ENCODE assay signal across 10 cellular contexts in genomic region chr20:57434390-57434700, GRCh38. TPM values are rescaled to one million over a fixed set of nuclear protein-coding genes. Genes with fewer than 3 reads are reported as not detected.
DNase-seq lines count a peak whose midpoint lies in the region; FAIRE-seq and TF ChIP-seq lines count a peak whose summit lies in the region.
"Had no signal": no experiment of that assay in that cellular context is flagged by ENCODE, and none has a peak within 500 bp of the region (broad histone marks: within the 10 kb centered on the region; RNA-seq: fewer than 3 reads in every experiment).

No MANE protein-coding gene starts in this region.

- peaks cover 61% of the 10 kb centered on the region for H3K4me1 Mint-ChIP-seq in activated naive CD8-positive, alpha-beta T cell (ENCODE audit: low read depth)
- H3K4me1 Mint-ChIP-seq in activated naive CD8-positive, alpha-beta T cell treated with anti-CD3 and anti-CD28 coated beads for 36 hours: peaks cover 48% of the 10 kb centered on the region
- H3K4me1 Mint-ChIP-seq in activated T-helper 1 cell treated with anti-CD3 and anti-CD28 coated beads, Interleukin-12 subunit alpha, Interleukin-12 subunit beta, Interleukin-2, Interleukin-4 antibody, amounts not matched to agents 30 ng/mL and 10 ng/mL and 1 ng/mL, durations not matched to agents 14 hours and 24 hours and 36 hours (ENCODE audit: low read depth): peaks cover 49% of the 10 kb centered on the region

- H3K4me2 ChIP-seq in MM.1S (ENCODE audit: low read depth, low read length): no peak overlapping the region

- no peaks in the 10 kb centered on the region for H4K20me1 ChIP-seq in MM.1S (ENCODE audit: insufficient read depth, low read length)

- peaks cover 33% of the 10 kb centered on the region for H3K4me1 ChIP-seq in MM.1S (ENCODE audit: low read length)
- H3K4me1 ChIP-seq in prostate gland (replicated peaks): no peaks in the 10 kb centered on the region

- H3K9me2 ChIP-seq in MM.1S (replicated peaks; ENCODE audit: insufficient read depth, low read length): no peaks in the 10 kb centered on the region

- H3K27ac ChIP-seq in MM.1S (ENCODE audit: low read length) (no peak overlapping the region), prostate gland (peak overlapping the region in 1 of 2 donors; percentile 15)
- H3K27ac ChIP-seq: GM23248 had no signal

- H3K27ac Mint-ChIP-seq in activated naive CD8-positive, alpha-beta T cell: no peak overlapping the region
- H3K27ac Mint-ChIP-seq in activated naive CD8-positive, alpha-beta T cell treated with anti-CD3 and anti-CD28 coated beads for 36 hours: no peak overlapping the region
- H3K27ac Mint-ChIP-seq in activated T-helper 1 cell treated with anti-CD3 and anti-CD28 coated beads, Interleukin-12 subunit alpha, Interleukin-12 subunit beta, Interleukin-2, Interleukin-4 antibody, amounts not matched to agents 30 ng/mL and 10 ng/mL and 1 ng/mL, durations not matched to agents 14 hours and 24 hours and 36 hours: no peak overlapping the region
- H3K27ac Mint-ChIP-seq: progenitor cell of endocrine pancreas had no signal

- H3K36me3 Mint-ChIP-seq in activated naive CD8-positive, alpha-beta T cell: no peaks in the 10 kb centered on the region
- peaks cover 11% of the 10 kb centered on the region for H3K36me3 Mint-ChIP-seq in activated naive CD8-positive, alpha-beta T cell treated with anti-CD3 and anti-CD28 coated beads for 36 hours
- H3K36me3 Mint-ChIP-seq in activated T-helper 1 cell treated with anti-CD3 and anti-CD28 coated beads, Interleukin-12 subunit alpha, Interleukin-12 subunit beta, Interleukin-2, Interleukin-4 antibody, amounts not matched to agents 30 ng/mL and 10 ng/mL and 1 ng/mL, durations not matched to agents 14 hours and 24 hours and 36 hours (ENCODE audit: low read depth): peaks cover 4% of the 10 kb centered on the region

- no peak for FAIRE-seq in bronchial epithelial cell (lab: Jason Lieb, UNC)

- H3K9me3 Mint-ChIP-seq in activated naive CD8-positive, alpha-beta T cell (ENCODE audit: low read depth): no peaks in the 10 kb centered on the region
- peaks cover 1% of the 10 kb centered on the region for H3K9me3 Mint-ChIP-seq in activated naive CD8-positive, alpha-beta T cell treated with anti-CD3 and anti-CD28 coated beads for 36 hours
- no peaks in the 10 kb centered on the region for H3K9me3 Mint-ChIP-seq in activated T-helper 1 cell treated with anti-CD3 and anti-CD28 coated beads, Interleukin-12 subunit alpha, Interleukin-12 subunit beta, Interleukin-2, Interleukin-4 antibody, amounts not matched to agents 30 ng/mL and 10 ng/mL and 1 ng/mL, durations not matched to agents 14 hours and 24 hours and 36 hours

- 98% methylated on average over 9 of the region's 9 CpGs for WGBS in prostate gland

- no peak overlapping the region for H3K9ac ChIP-seq in MM.1S (ENCODE audit: low read length)
- H3K9ac ChIP-seq: GM23248 had no signal

- no peak for TF ChIP-seq POLR2A in prostate gland (IDR thresholded peaks at IDR 0.05)

- DNase-seq in activated naive CD8-positive, alpha-beta T cell treated with anti-CD3 and anti-CD28 coated beads for 36 hours: no peak
- DNase-seq in MM.1S: no peak
- DNase-seq in bronchial epithelial cell (ENCODE audit: low read depth): no peak
- peak; percentile 45 for DNase-seq in stimulated activated CD8-positive, alpha-beta memory T cell treated with anti-CD3 and anti-CD28 coated beads, Interleukin-4, amount 100 ng/mL, for 48 hours
- no peak for DNase-seq in activated T-helper 1 cell treated with anti-CD3 and anti-CD28 coated beads, Interleukin-12 subunit alpha, Interleukin-12 subunit beta, Interleukin-2, Interleukin-4 antibody, amounts not matched to agents 30 ng/mL and 10 ng/mL and 1 ng/mL, durations not matched to agents 14 hours and 24 hours and 36 hours (ENCODE audit: low spot score)
- no peak for DNase-seq in NCI-H2196 treated with DMSO at 0.1 percent for 48 hours (lab: John Stamatoyannopoulos, UW; ENCODE audit: unreplicated experiment)
- no peak for DNase-seq in prostate gland (ENCODE audit: low spot score)
- DNase-seq: GM23248 had no signal

- no peak overlapping the region for H3K4me3 ChIP-seq in MM.1S (ENCODE audit: low read length)
- no peak overlapping the region for H3K4me3 ChIP-seq in bronchial epithelial cell (ENCODE audit: low read depth, low read length)
- H3K4me3 ChIP-seq in prostate gland: no peak overlapping the region
- H3K4me3 ChIP-seq: GM23248 had no signal

- H2AFZ ChIP-seq in MM.1S (ENCODE audit: low read length): no peak overlapping the region
- H2AFZ ChIP-seq: GM23248 had no signal

- no peaks in the 10 kb centered on the region for H3K36me3 ChIP-seq in MM.1S (replicated peaks; ENCODE audit: insufficient read depth, low read length)
- no peaks in the 10 kb centered on the region for H3K36me3 ChIP-seq in bronchial epithelial cell (ENCODE audit: control insufficient read depth, insufficient read depth, low read length)
- no peaks in the 10 kb centered on the region for H3K36me3 ChIP-seq in prostate gland

- H3K9me3 ChIP-seq in MM.1S (replicated peaks; ENCODE audit: insufficient read depth, low read length) (no peaks in the 10 kb centered on the region), prostate gland (no peaks in the 10 kb centered on the region)

- TF ChIP-seq CTCF in MM.1S (IDR thresholded peaks at IDR 0.05; ENCODE audit: low read length) (peak; percentile 26), bronchial epithelial cell (IDR thresholded peaks at IDR 0.05; ENCODE audit: insufficient read depth, low read length, severe bottlenecking) (peak; percentile 23), prostate gland (IDR thresholded peaks at IDR 0.05) (no peak)

- no peaks in the 10 kb centered on the region for H3K27me3 ChIP-seq in MM.1S (replicated peaks; ENCODE audit: insufficient read depth, low read length)
- peaks cover 5% of the 10 kb centered on the region for H3K27me3 ChIP-seq in bronchial epithelial cell (ENCODE audit: control insufficient read depth, insufficient read depth, low read length)
- H3K27me3 ChIP-seq in prostate gland (replicated peaks; ENCODE audit: insufficient read depth): no peaks in the 10 kb centered on the region

- intact Hi-C loops in activated T-helper 1 cell treated with anti-CD3 and anti-CD28 coated beads, Interleukin-12 subunit alpha, Interleukin-12 subunit beta, Interleukin-2, Interleukin-4 antibody, amounts not matched to agents 30 ng/mL and 10 ng/mL and 1 ng/mL, durations not matched to agents 14 hours and 24 hours and 36 hours (cut with micrococcal nuclease): no loop called here
- intact Hi-C loops in prostate gland (cut with DNase I): no loop called here

- peak overlapping the region; percentile 17 for H3K4me3 Mint-ChIP-seq in activated naive CD8-positive, alpha-beta T cell
- H3K4me3 Mint-ChIP-seq in activated naive CD8-positive, alpha-beta T cell treated with anti-CD3 and anti-CD28 coated beads for 36 hours: no peak overlapping the region
- H3K4me3 Mint-ChIP-seq in activated T-helper 1 cell treated with anti-CD3 and anti-CD28 coated beads, Interleukin-12 subunit alpha, Interleukin-12 subunit beta, Interleukin-2, Interleukin-4 antibody, amounts not matched to agents 30 ng/mL and 10 ng/mL and 1 ng/mL, durations not matched to agents 14 hours and 24 hours and 36 hours: no peak overlapping the region

- no peaks in the 10 kb centered on the region for H3K27me3 Mint-ChIP-seq in activated naive CD8-positive, alpha-beta T cell
- H3K27me3 Mint-ChIP-seq in activated naive CD8-positive, alpha-beta T cell treated with anti-CD3 and anti-CD28 coated beads for 36 hours: no peaks in the 10 kb centered on the region
- peaks cover 3% of the 10 kb centered on the region for H3K27me3 Mint-ChIP-seq in activated T-helper 1 cell treated with anti-CD3 and anti-CD28 coated beads, Interleukin-12 subunit alpha, Interleukin-12 subunit beta, Interleukin-2, Interleukin-4 antibody, amounts not matched to agents 30 ng/mL and 10 ng/mL and 1 ng/mL, durations not matched to agents 14 hours and 24 hours and 36 hours (ENCODE audit: insufficient read depth)

- H3K79me2 ChIP-seq in MM.1S (ENCODE audit: low read length): no peaks in the 10 kb centered on the region

- 0 out of 2 replicates have a peak, but pooled peaks cover 4% of the 10 kb centered on the region for H3F3A ChIP-seq in MM.1S (ENCODE audit: insufficient read depth, low read length)

RNA-seq across cellular contexts. Expression of gene RBM38, which starts 43.1 kb away (rescaled TPM):
- total RNA-seq in activated naive CD8-positive, alpha-beta T cell treated with anti-CD3 and anti-CD28 coated beads for 36 hours: 100 to 1,000 TPM; 142 to 144 TPM
- total RNA-seq in bronchial epithelial cell (6.8 and 7.6 TPM in 2 replicates), prostate gland (100 to 1,000 TPM in 1 of 2 donors, 10 to 100 TPM in 1; 29.9 to 104 TPM)
- 90.4 and 92.5 TPM in 2 replicates for total RNA-seq in activated T-helper 1 cell treated with anti-CD3 and anti-CD28 coated beads, Interleukin-12 subunit alpha, Interleukin-12 subunit beta, Interleukin-2, Interleukin-4 antibody, amounts not matched to agents 30 ng/mL and 10 ng/mL and 1 ng/mL, durations not matched to agents 14 hours and 24 hours and 36 hours

Comparison
In these comparisons a context has a peak if more than half of its experiments do, and no peak if none do; other contexts are left out.
1. CTCF ChIP-seq: peak in MM.1S (single experiment) and bronchial epithelial cell (single experiment); none in prostate gland (0 of 4).